11 cellular contexts compared by ENCODE assay signal in genomic region chr12:63294327-63294632, GRCh38.
DNase-seq lines count a peak whose midpoint lies in the region; ATAC-seq and TF ChIP-seq lines count a peak whose summit lies in the region.
"Had no signal": no experiment of that assay in that cellular context is flagged by ENCODE, and none has a peak within 500 bp of the region (broad histone marks: within the 10 kb centered on the region; RNA-seq: fewer than 3 reads in every experiment).

No MANE protein-coding gene starts in this region.

- no peak overlapping the region for H3K14ac ChIP-seq in H9 (ENCODE audit: insufficient read depth, low read length)

- H3K4me3 Mint-ChIP-seq in H9, result no peak overlapping the region
- H3K4me3 Mint-ChIP-seq: memory B cell had no signal

- H2BK12ac ChIP-seq in H9 (ENCODE audit: insufficient read length, low read depth, low read length), result no peak overlapping the region

- H3K4me3 ChIP-seq in mammary epithelial cell (replicated peaks in 1 of 3; ENCODE audit: insufficient read depth in 1 of 3, low read depth in 2 of 3, low read length in 3 of 3), result no peak overlapping the region
- no peak overlapping the region for H3K4me3 ChIP-seq in skeletal muscle satellite cell (ENCODE audit: low read length)
- H3K4me3 ChIP-seq: testis had no signal

- H2AFZ ChIP-seq in mammary epithelial cell (ENCODE audit: low read depth, low read length) (no peak overlapping the region), H9 (ENCODE audit: low read length) (no peak overlapping the region)

- peak overlapping the region; percentile 52 for H3K4me2 ChIP-seq in mammary epithelial cell (ENCODE audit: insufficient read depth, low read depth, low read length)
- peak overlapping the region; percentile 33 for H3K4me2 ChIP-seq in skeletal muscle satellite cell (ENCODE audit: low read length)
- no peak overlapping the region for H3K4me2 ChIP-seq in H9 (ENCODE audit: insufficient read depth, insufficient read length, low read length)
- H3K4me2 ChIP-seq: KMS-11 had no signal

- no peaks in the 10 kb centered on the region for H3K36me3 Mint-ChIP-seq in H9 (ENCODE audit: insufficient read depth in 1 of 3, low read depth in 3 of 3)
- H3K36me3 Mint-ChIP-seq: memory B cell had no signal

- H3K27ac ChIP-seq in mammary epithelial cell (ENCODE audit: insufficient read depth, low read depth, low read length) (peak overlapping the region; percentile 88), H9 (ENCODE audit: insufficient read length, low read depth, low read length) (no peak overlapping the region)
- H3K27ac ChIP-seq: KMS-11, testis had no signal

- DNase-seq in mammary epithelial cell (peak; percentile 80), GM19240 (ENCODE audit: insufficient read length, low spot score) (no peak), NCI-H2081 (lab: John Stamatoyannopoulos, UW) (no peak), posterior cingulate gyrus (no peak), H9 (no peak)
- DNase-seq: testis had no signal

- intact Hi-C loops in mammary epithelial cell (cut with micrococcal nuclease), result no loop called here
- intact Hi-C loops in posterior cingulate gyrus (cut with DNase I), result no loop called here

- H3K9me3 ChIP-seq in mammary epithelial cell (replicated peaks; ENCODE audit: insufficient read depth, low read length) (no peaks in the 10 kb centered on the region), skeletal muscle satellite cell (replicated peaks; ENCODE audit: low read length) (no peaks in the 10 kb centered on the region), H9 (ENCODE audit: control insufficient read depth, low read depth, low read length) (no peaks in the 10 kb centered on the region)
- H3K9me3 ChIP-seq: testis had no signal

- peaks cover 18% of the 10 kb centered on the region for H3K4me1 ChIP-seq in mammary epithelial cell (ENCODE audit: insufficient read depth, low read length)
- peaks cover 12% of the 10 kb centered on the region for H3K4me1 ChIP-seq in skeletal muscle satellite cell (ENCODE audit: control insufficient read depth, insufficient read depth, low read length)
- H3K4me1 ChIP-seq in H9 (ENCODE audit: insufficient read depth, low read length), result no peaks in the 10 kb centered on the region
- H3K4me1 ChIP-seq: testis had no signal

- H3K27me3 Mint-ChIP-seq in H9 (ENCODE audit: low read depth), result no peaks in the 10 kb centered on the region
- H3K27me3 Mint-ChIP-seq: memory B cell had no signal

- no peak overlapping the region for H3K4ac ChIP-seq in H9 (ENCODE audit: low read depth, low read length)

- no peak overlapping the region for H2BK5ac ChIP-seq in H9 (ENCODE audit: insufficient read length, low read length)

- H4K91ac ChIP-seq in H9 (ENCODE audit: insufficient read length, low read depth, low read length), result no peak overlapping the region

- H4K8ac ChIP-seq in H9 (replicated peaks; ENCODE audit: insufficient read length, low read depth, low read length), result no peak overlapping the region

- ATAC-seq in GM19395 (IDR thresholded peaks at IDR 0.05; ENCODE audit: unreplicated experiment) (peak; percentile 93), HG03469 (IDR thresholded peaks at IDR 0.05; ENCODE audit: unreplicated experiment) (peak; percentile 68)

- H4K20me1 ChIP-seq in mammary epithelial cell (ENCODE audit: insufficient read depth, low read length) (no peaks in the 10 kb centered on the region), H9 (ENCODE audit: control insufficient read depth, insufficient read depth, insufficient read length) (no peaks in the 10 kb centered on the region)

- no peak overlapping the region for H3K18ac ChIP-seq in H9 (ENCODE audit: insufficient read length, low read depth, low read length)

- TF ChIP-seq CTCF in mammary epithelial cell (conservative IDR thresholded peaks at IDR 0.05 in 1 of 2, IDR thresholded peaks at IDR 0.05 in 1 of 2; ENCODE audit: extremely low read depth in 1 of 2, insufficient read depth in 1 of 2, low read depth in 1 of 2, low read length in 2 of 2) (no peak), H9 (conservative IDR thresholded peaks at IDR 0.05) (no peak)

- H3K79me2 ChIP-seq in mammary epithelial cell (ENCODE audit: insufficient read depth, low read length) (no peaks in the 10 kb centered on the region), H9 (ENCODE audit: insufficient read depth, low read length) (no peaks in the 10 kb centered on the region)

- H3K27ac Mint-ChIP-seq in H9, result peak overlapping the region in 1 of 3 experiments; percentile 36; a peak in 1 of 7 replicates
- H3K27ac Mint-ChIP-seq: memory B cell had no signal

- WGBS in mammary epithelial cell (ENCODE audit: low coverage, missing lambda C conversion rate), result 9% methylated on average over 1 of the region's 1 CpG
- no CpG with 5 or more reads among the region's 1 CpG for WGBS in H9 (ENCODE audit: extremely low coverage, insufficient read length, low lambda C conversion rate)

- no peak overlapping the region for H2BK15ac ChIP-seq in H9 (ENCODE audit: low read depth, low read length)

- no peak overlapping the region for H2BK20ac ChIP-seq in H9 (ENCODE audit: low read depth, low read length, poor library complexity, severe bottlenecking)

- dilution Hi-C loops in mammary epithelial cell (cut with HindIII; ENCODE audit: low sequenced_read_pairs), result no loop called here

- no peaks in the 10 kb centered on the region for H3K9me3 Mint-ChIP-seq in H9

- H4K5ac ChIP-seq in H9 (ENCODE audit: insufficient read length, low read depth, low read length), result no peak overlapping the region

- no peak overlapping the region for H2AK5ac ChIP-seq in H9 (ENCODE audit: insufficient read length, low read length)

- no peaks in the 10 kb centered on the region for H3K79me1 ChIP-seq in H9 (ENCODE audit: insufficient read depth, low read depth, low read length, poor library complexity, severe bottlenecking)

- peaks cover 0 to 7% of the 10 kb centered on the region in 2 experiments; a peak in 2 of 4 replicates for H3K4me1 Mint-ChIP-seq in H9
- H3K4me1 Mint-ChIP-seq: memory B cell had no signal

- H3K27me3 ChIP-seq in mammary epithelial cell (ENCODE audit: insufficient read depth, low read length) (no peaks in the 10 kb centered on the region), skeletal muscle satellite cell (ENCODE audit: control insufficient read depth, insufficient read depth, low read length) (peaks cover 28% of the 10 kb centered on the region), H9 (ENCODE audit: insufficient read depth, low read length) (no peaks in the 10 kb centered on the region)
- H3K27me3 ChIP-seq: testis had no signal

- CTCF ChIA-PET in mammary epithelial cell (lab: Charles Lee; ENCODE audit: low non-redundant PET), result no interaction called here

- in situ Hi-C loops in mammary epithelial cell (cut with MboI; ENCODE audit: low sequenced_read_pairs in 2 of 2), result loop anchor here in 1 of 2 donors (25.0 kb wide), 1 partner anchor 182 kb away; no protein-coding TSS in a partner anchor

- H3K23me2 ChIP-seq in H9 (ENCODE audit: insufficient read length, low read depth, low read length, poor library complexity, severe bottlenecking), result no peaks in the 10 kb centered on the region

- no peak overlapping the region for H3K56ac ChIP-seq in H9 (ENCODE audit: insufficient read length, low read depth, low read length)

- H3K36me3 ChIP-seq in mammary epithelial cell (ENCODE audit: insufficient read depth, low read length) (no peaks in the 10 kb centered on the region), skeletal muscle satellite cell (ENCODE audit: insufficient read depth, low read length) (no peaks in the 10 kb centered on the region)

- H3K23ac ChIP-seq in H9 (ENCODE audit: insufficient read length, low read depth, low read length), result no peak overlapping the region

- H3T11ph ChIP-seq in H9 (ENCODE audit: low read length), result no peak overlapping the region

- no TSS peak for BruUV-seq in mammary epithelial cell (replicated peaks; lab: Mats Ljungman, UMichigan)

- H3K9ac ChIP-seq in mammary epithelial cell (ENCODE audit: insufficient read depth, low read length), result peak overlapping the region; percentile 17
- no peak overlapping the region for H3K9ac ChIP-seq in skeletal muscle satellite cell (ENCODE audit: low read depth, low read length)
- H3K9ac ChIP-seq in H9 (ENCODE audit: extremely low read depth, insufficient read length, low read length), result no peak overlapping the region
- H3K9ac ChIP-seq: KMS-11 had no signal

- no peak overlapping the region for H2BK120ac ChIP-seq in H9 (ENCODE audit: low read depth, low read length, poor library complexity, severe bottlenecking)
